8 cellular contexts compared by ENCODE assay signal in genomic region chr21:30340714-30341573, GRCh38. TPM values are rescaled to one million over a fixed set of nuclear protein-coding genes. Genes with fewer than 3 reads are reported as not detected.
DNase-seq lines count a peak whose midpoint lies in the region; ATAC-seq and TF ChIP-seq lines count a peak whose summit lies in the region.

No MANE protein-coding gene starts in this region.

- no peaks in the 10 kb centered on the region for H3K36me3 Mint-ChIP-seq in CD4-positive, alpha-beta T cell (ENCODE audit: low read depth)

- DNase-seq in CD4-positive, alpha-beta T cell: peak in 5 of 10 experiments; percentile 0 to 18 (median 15)
- DNase-seq in GM19238 (ENCODE audit: insufficient read length, low spot score): peak; percentile 2
- peak; percentile 63 for DNase-seq in NCI-H82 (lab: John Stamatoyannopoulos, UW)
- peak; percentile 46 for DNase-seq in brain microvascular endothelial cell
- DNase-seq in left lobe of liver (ENCODE audit: low spot score): peak; percentile 47
- peak; percentile 77 for DNase-seq in testis
- no peak for DNase-seq in NOMO-1 treated with dmso at 0.1 percent for 144 hours (lab: John Stamatoyannopoulos, UW; ENCODE audit: unreplicated experiment)
- no peak for DNase-seq in ecto neural progenitor cell (ENCODE audit: low spot score)

- H3K4me3 ChIP-seq in brain microvascular endothelial cell (ENCODE audit: low read depth, low read length): no peak overlapping the region
- H3K4me3 ChIP-seq in testis: no peak overlapping the region

- H3K27ac ChIP-seq in CD4-positive, alpha-beta T cell (ENCODE audit: low read depth, low read length): no peak overlapping the region
- no peak overlapping the region for H3K27ac ChIP-seq in brain microvascular endothelial cell
- no peak overlapping the region for H3K27ac ChIP-seq in testis

- in situ Hi-C loops in brain microvascular endothelial cell (cut with HindIII; ENCODE audit: low pct_ligation_motif_present, low sequenced_read_pairs): no loop called here

- H3K9me3 Mint-ChIP-seq in CD4-positive, alpha-beta T cell: no peaks in the 10 kb centered on the region

- H3K27ac Mint-ChIP-seq in CD4-positive, alpha-beta T cell: no peak overlapping the region

- H3K9me3 ChIP-seq in CD4-positive, alpha-beta T cell (ENCODE audit: control insufficient read depth, low read length): no peaks in the 10 kb centered on the region
- H3K9me3 ChIP-seq in testis: no peaks in the 10 kb centered on the region

- no peaks in the 10 kb centered on the region for H3K4me1 Mint-ChIP-seq in CD4-positive, alpha-beta T cell (ENCODE audit: low read depth)

- no peak for TF ChIP-seq POLR2A in testis (IDR thresholded peaks at IDR 0.05)

- TF ChIP-seq CTCF in CD4-positive, alpha-beta T cell (IDR thresholded peaks at IDR 0.05): peak; percentile 63
- TF ChIP-seq CTCF in brain microvascular endothelial cell (IDR thresholded peaks at IDR 0.05; ENCODE audit: low read depth, low read length, missing control alignments) (peak; percentile 90), testis (IDR thresholded peaks at IDR 0.05) (peak; percentile 88 to 96 (median 89))

- peaks cover 9% of the 10 kb centered on the region for H3K27me3 Mint-ChIP-seq in CD4-positive, alpha-beta T cell

- H3K4me3 Mint-ChIP-seq in CD4-positive, alpha-beta T cell: no peak overlapping the region

- ATAC-seq in CD4-positive, alpha-beta T cell (ENCODE audit: poor library complexity): no peak
- peak; percentile 85 for ATAC-seq in left lobe of liver

- intact Hi-C loops in CD4-positive, alpha-beta T cell (cut with DNase I, micrococcal nuclease): loop anchor here (1.0 to 10.0 kb wide), 3 partner anchors 745 to 1264 kb away; no protein-coding TSS in a partner anchor
- intact Hi-C loops in testis (cut with DNase I; ENCODE audit: low total_unique reads): no loop called here

- no peaks in the 10 kb centered on the region for H3K27me3 ChIP-seq in CD4-positive, alpha-beta T cell (ENCODE audit: control insufficient read depth, insufficient read depth, low read length)
- H3K27me3 ChIP-seq in brain microvascular endothelial cell (replicated peaks) (no peaks in the 10 kb centered on the region), testis (no peaks in the 10 kb centered on the region)

- H3K36me3 ChIP-seq in brain microvascular endothelial cell (replicated peaks) (no peaks in the 10 kb centered on the region), testis (ENCODE audit: low read depth, missing control alignments) (no peaks in the 10 kb centered on the region)

- 88 to 94% methylated on average over 2 of the region's 2 CpGs for WGBS in testis, 2 donors

- POLR2A ChIA-PET in CD4-positive, alpha-beta T cell (lab: Charles Lee): no interaction called here

- CTCF ChIA-PET in CD4-positive, alpha-beta T cell (lab: Charles Lee): interaction anchor here (0.5 to 1.5 kb wide), 2 partner anchors 745 to 878 kb away, joined by 4 to 5 read pairs; no protein-coding TSS in a partner anchor

- H3K4me1 ChIP-seq in testis: no peaks in the 10 kb centered on the region

RNA-seq across cellular contexts. Expression of gene KRTAP27-1, which starts 3.5 kb away (rescaled TPM):
- not detected for total RNA-seq in CD4-positive, alpha-beta T cell
- total RNA-seq in left lobe of liver (not detected), testis (not detected)
- polyA plus RNA-seq in testis (ENCODE audit: insufficient read depth, low read depth, low replicate concordance): not detected

RNA-seq across cellular contexts. Expression of gene KRTAP23-1, which starts 7.5 kb away (rescaled TPM):
- not detected for total RNA-seq in CD4-positive, alpha-beta T cell
- not detected for total RNA-seq in left lobe of liver
- total RNA-seq in testis: not detected
- polyA plus RNA-seq in testis (ENCODE audit: insufficient read depth, low read depth, low replicate concordance): not detected

RNA-seq across cellular contexts. Expression of gene KRTAP26-1, which starts 20.8 kb away (rescaled TPM):
- not detected for total RNA-seq in CD4-positive, alpha-beta T cell
- not detected for total RNA-seq in left lobe of liver
- total RNA-seq in testis: under 1 TPM in 1 of 2 donors, not detected in 1; 0.37 TPM
- not detected for polyA plus RNA-seq in testis (ENCODE audit: insufficient read depth, low read depth, low replicate concordance)

RNA-seq across cellular contexts. Expression of gene KRTAP13-2, which starts 31.1 kb away (rescaled TPM):
- total RNA-seq in CD4-positive, alpha-beta T cell: not detected
- total RNA-seq in left lobe of liver: not detected
- total RNA-seq in testis: not detected
- not detected for polyA plus RNA-seq in testis (ENCODE audit: insufficient read depth, low read depth, low replicate concordance)

RNA-seq across cellular contexts. Expression of gene KRTAP25-1, which starts 51.6 kb away (rescaled TPM):
- not detected for total RNA-seq in CD4-positive, alpha-beta T cell
- not detected for total RNA-seq in left lobe of liver
- not detected for total RNA-seq in testis
- polyA plus RNA-seq in testis (ENCODE audit: insufficient read depth, low read depth, low replicate concordance): not detected

Comparison
In these comparisons a context has a peak if more than half of its experiments do, and no peak if none do; other contexts are left out.
1. DNase-seq: peak in GM19238 (single experiment), NCI-H82 (single experiment), brain microvascular endothelial cell (single experiment), left lobe of liver (single experiment) and testis (single experiment); none in NOMO-1 treated with dmso at 0.1 percent for 144 hours (single experiment) and ecto neural progenitor cell (single experiment).
2. Peak in every context shown above with its lines, with median percentiles within 50 percentile points of each other: CTCF ChIP-seq.